8 cellular contexts compared by ENCODE assay signal in genomic region chr19:38736413-38737280, GRCh38. TPM values are rescaled to one million over a fixed set of nuclear protein-coding genes. Genes with fewer than 3 reads are reported as not detected.
DNase-seq lines count a peak whose midpoint lies in the region; ATAC-seq and TF ChIP-seq lines count a peak whose summit lies in the region.

No MANE protein-coding gene starts in this region.

- H3K36me3 Mint-ChIP-seq in CD4-positive, alpha-beta memory T cell = peaks cover 0 to 7% of the 10 kb centered on the region in 2 donors
- no peaks in the 10 kb centered on the region for H3K36me3 Mint-ChIP-seq in natural killer cell treated with Interleukin-12 subunit alpha and Interleukin-12 subunit beta and Interleukin-15 and Interleukin-18, amount 100 ng/mL, for 72 hours

- H3K27ac ChIP-seq in CD4-positive, alpha-beta memory T cell (ENCODE audit: low read depth, low read length) = peak overlapping the region; percentile 30
- no peak overlapping the region for H3K27ac ChIP-seq in effector memory CD4-positive, alpha-beta T cell (ENCODE audit: insufficient read depth, low read length, poor library complexity, severe bottlenecking)
- H3K27ac ChIP-seq in tibial artery = peak overlapping the region; percentile 57

- peak overlapping the region; percentile 41 to 77 (median 60) for H3K4me3 Mint-ChIP-seq in CD4-positive, alpha-beta memory T cell
- H3K4me3 Mint-ChIP-seq in natural killer cell treated with Interleukin-12 subunit alpha and Interleukin-12 subunit beta and Interleukin-15 and Interleukin-18, amount 100 ng/mL, for 72 hours = peak overlapping the region; percentile 65

- peaks cover 0 to 2% of the 10 kb centered on the region in 2 donors for H3K27me3 Mint-ChIP-seq in CD4-positive, alpha-beta memory T cell
- H3K27me3 Mint-ChIP-seq in natural killer cell treated with Interleukin-12 subunit alpha and Interleukin-12 subunit beta and Interleukin-15 and Interleukin-18, amount 100 ng/mL, for 72 hours = no peaks in the 10 kb centered on the region

- no peak for ATAC-seq in natural killer cell treated with Interleukin-12 subunit alpha and Interleukin-12 subunit beta and Interleukin-15 and Interleukin-18, amount 100 ng/mL, for 72 hours

- CTCF ChIA-PET in CD4-positive, alpha-beta memory T cell (lab: Charles Lee; ENCODE audit: partially characterized antibody) = interaction anchor here (1.0 kb wide), 1 partner anchor 33 kb away, joined by 3 read pairs; no protein-coding TSS in a partner anchor

- H3K27me3 ChIP-seq in CD4-positive, alpha-beta memory T cell (ENCODE audit: insufficient read depth, low read length) = no peaks in the 10 kb centered on the region
- no peaks in the 10 kb centered on the region for H3K27me3 ChIP-seq in effector memory CD4-positive, alpha-beta T cell (replicated peaks; ENCODE audit: control insufficient read depth, insufficient read depth, low read length, poor library complexity, severe bottlenecking)
- no peaks in the 10 kb centered on the region for H3K27me3 ChIP-seq in tibial artery

- POLR2A ChIA-PET in CD4-positive, alpha-beta memory T cell (lab: Charles Lee; ENCODE audit: partially characterized antibody) = interaction anchor here (1.1 to 1.3 kb wide), 2 partner anchors 33 to 112 kb away, joined by 3 to 5 read pairs; no protein-coding TSS in a partner anchor

- peak overlapping the region in 1 of 2 donors; percentile 14 for H3K4me3 ChIP-seq in CD4-positive, alpha-beta memory T cell (ENCODE audit: low read length in 2 of 2)
- peak overlapping the region; percentile 40 for H3K4me3 ChIP-seq in effector memory CD4-positive, alpha-beta T cell (ENCODE audit: insufficient read depth, low read depth, low read length, poor library complexity, severe bottlenecking)
- H3K4me3 ChIP-seq in tibial artery = peak overlapping the region; percentile 30 to 45

- H3K9me3 Mint-ChIP-seq in CD4-positive, alpha-beta memory T cell = no peaks in the 10 kb centered on the region
- H3K9me3 Mint-ChIP-seq in natural killer cell treated with Interleukin-12 subunit alpha and Interleukin-12 subunit beta and Interleukin-15 and Interleukin-18, amount 100 ng/mL, for 72 hours = no peaks in the 10 kb centered on the region

- no peak for TF ChIP-seq CTCF in tibial artery (IDR thresholded peaks at IDR 0.05)

- H3K4me1 Mint-ChIP-seq in CD4-positive, alpha-beta memory T cell = peaks cover 24 to 65% (median 42%) of the 10 kb centered on the region in 4 donors
- H3K4me1 Mint-ChIP-seq in natural killer cell treated with Interleukin-12 subunit alpha and Interleukin-12 subunit beta and Interleukin-15 and Interleukin-18, amount 100 ng/mL, for 72 hours (ENCODE audit: low read depth in 2 of 2) = peaks cover 42 to 54% of the 10 kb centered on the region in 2 donors

- intact Hi-C loops in CD4-positive, alpha-beta memory T cell (cut with micrococcal nuclease) = no loop called here
- intact Hi-C loops in tibial artery (cut with DNase I; ENCODE audit: low total_unique reads) = no loop called here

- peak; percentile 42 to 76 (median 54) for DNase-seq in CD4-positive, alpha-beta memory T cell
- DNase-seq in HuH-7 (ENCODE audit: low spot score) (peak; percentile 96), tibial artery (no peak), middle frontal gyrus (ENCODE audit: extremely low spot score, low spot score) (no peak), retina (no peak)
- peak; percentile 75 to 78 for DNase-seq in activated CD4-positive, alpha-beta T cell treated with anti-CD3 and anti-CD28 coated beads for 4 hours
- DNase-seq in effector memory CD4-positive, alpha-beta T cell = peak; percentile 50 to 67 (median 63)
- DNase-seq in natural killer cell treated with Interleukin-12 subunit alpha and Interleukin-12 subunit beta and Interleukin-15 and Interleukin-18, amount 100 ng/mL, for 72 hours (ENCODE audit: low spot score) = no peak

- peak overlapping the region in 6 of 7 donors; percentile 6 to 87 (median 56) for H3K27ac Mint-ChIP-seq in CD4-positive, alpha-beta memory T cell
- H3K27ac Mint-ChIP-seq in natural killer cell treated with Interleukin-12 subunit alpha and Interleukin-12 subunit beta and Interleukin-15 and Interleukin-18, amount 100 ng/mL, for 72 hours = peak overlapping the region in 1 of 2 donors; percentile 77

- no peaks in the 10 kb centered on the region for H3K36me3 ChIP-seq in CD4-positive, alpha-beta memory T cell (ENCODE audit: insufficient read depth, low read length)
- H3K36me3 ChIP-seq in effector memory CD4-positive, alpha-beta T cell (ENCODE audit: control insufficient read depth, insufficient read depth, low read length) = no peaks in the 10 kb centered on the region
- peaks cover 0 to 3% (median 3%) of the 10 kb centered on the region in 3 donors for H3K36me3 ChIP-seq in tibial artery

- H3K9me3 ChIP-seq in CD4-positive, alpha-beta memory T cell (ENCODE audit: control insufficient read depth in 1 of 2, low read length in 2 of 2) = no peaks in the 10 kb centered on the region
- H3K9me3 ChIP-seq in effector memory CD4-positive, alpha-beta T cell (ENCODE audit: control insufficient read depth, low read length) = no peaks in the 10 kb centered on the region
- no peaks in the 10 kb centered on the region for H3K9me3 ChIP-seq in tibial artery

- peaks cover 57% of the 10 kb centered on the region for H3K4me1 ChIP-seq in CD4-positive, alpha-beta memory T cell (ENCODE audit: insufficient read depth, low read length)
- H3K4me1 ChIP-seq in effector memory CD4-positive, alpha-beta T cell (ENCODE audit: control insufficient read depth, insufficient read depth, low read length, poor library complexity, severe bottlenecking) = peaks cover 35% of the 10 kb centered on the region
- peaks cover 0 to 45% (median 29%) of the 10 kb centered on the region in 4 donors for H3K4me1 ChIP-seq in tibial artery

RNA-seq across cellular contexts. Expression of gene CAPN12, which starts 7.6 kb away (rescaled TPM):
- 10 to 100 TPM; 16.8 to 19.5 TPM for total RNA-seq in CD4-positive, alpha-beta memory T cell
- 1 to 10 TPM; 3.9 to 9.9 TPM for polyA plus RNA-seq in CD4-positive, alpha-beta memory T cell
- 10 to 100 TPM in 1 of 2 donors, 1 to 10 TPM in 1; 3.6 to 10.4 TPM for total RNA-seq in natural killer cell treated with Interleukin-12 subunit alpha and Interleukin-12 subunit beta and Interleukin-15 and Interleukin-18, amount 100 ng/mL, for 72 hours

RNA-seq across cellular contexts. Expression of gene LGALS7, which starts 36.7 kb away (rescaled TPM):
- not detected for total RNA-seq in CD4-positive, alpha-beta memory T cell
- not detected for polyA plus RNA-seq in CD4-positive, alpha-beta memory T cell
- not detected for total RNA-seq in natural killer cell treated with Interleukin-12 subunit alpha and Interleukin-12 subunit beta and Interleukin-15 and Interleukin-18, amount 100 ng/mL, for 72 hours

RNA-seq across cellular contexts. Expression of gene LGALS7B, which starts 52.4 kb away (rescaled TPM):
- total RNA-seq in CD4-positive, alpha-beta memory T cell = not detected
- polyA plus RNA-seq in CD4-positive, alpha-beta memory T cell = not detected
- not detected for total RNA-seq in natural killer cell treated with Interleukin-12 subunit alpha and Interleukin-12 subunit beta and Interleukin-15 and Interleukin-18, amount 100 ng/mL, for 72 hours

Comparison
In these comparisons a context has a peak if more than half of its experiments do, and no peak if none do; other contexts are left out.
1. DNase-seq: peak in CD4-positive, alpha-beta memory T cell (5 of 5), HuH-7 (single experiment), activated CD4-positive, alpha-beta T cell treated with anti-CD3 and anti-CD28 coated beads for 4 hours (2 of 2) and effector memory CD4-positive, alpha-beta T cell (3 of 3); none in natural killer cell treated with Interleukin-12 subunit alpha and Interleukin-12 subunit beta and Interleukin-15 and Interleukin-18, amount 100 ng/mL, for 72 hours (single experiment), tibial artery (0 of 2), middle frontal gyrus (single experiment) and retina (single experiment).